25 cellular contexts compared by ENCODE assay signal in genomic region chr12:116248433-116248832, GRCh38. TPM values are rescaled to one million over a fixed set of nuclear protein-coding genes. Genes with fewer than 3 reads are reported as not detected.
DNase-seq lines count a peak whose midpoint lies in the region; ATAC-seq, FAIRE-seq and TF ChIP-seq lines count a peak whose summit lies in the region.
"Had no signal": no experiment of that assay in that cellular context is flagged by ENCODE, and none has a peak within 500 bp of the region (broad histone marks: within the 10 kb centered on the region; RNA-seq: fewer than 3 reads in every experiment).

No MANE protein-coding gene starts in this region.

- H3K36me3 Mint-ChIP-seq in activated T-cell treated with anti-CD3 and anti-CD28 coated beads, Interleukin-2, amount 50 U/mL, for 24 hours (ENCODE audit: low read depth): peaks cover 28% of the 10 kb centered on the region
- no peaks in the 10 kb centered on the region for H3K36me3 Mint-ChIP-seq in glutamatergic neuron (ENCODE audit: unreplicated experiment)

- H3K27ac Mint-ChIP-seq in activated T-cell treated with anti-CD3 and anti-CD28 coated beads, Interleukin-2, amount 50 U/mL, for 24 hours: peak overlapping the region; percentile 18
- H3K27ac Mint-ChIP-seq in glutamatergic neuron (ENCODE audit: unreplicated experiment): peak overlapping the region; percentile 8
- H3K27ac Mint-ChIP-seq: HFFc6 had no signal

- peaks cover 93% of the 10 kb centered on the region for H3K79me2 ChIP-seq in KMS-11 (ENCODE audit: insufficient read depth, low read depth)

- no peak for DNase-seq in activated T-cell treated with anti-CD3 and anti-CD28 coated beads, Interleukin-2, amount 50 U/mL, for 24 hours
- no peak for DNase-seq in activated T-cell treated with anti-CD3 and anti-CD28 coated beads, Interleukin-2, amount 50 U/mL, for 48 hours
- DNase-seq in glutamatergic neuron (no peak), psoas muscle (no peak), H54 (ENCODE audit: insufficient read length, low spot score) (no peak), NCI-H2171 treated with DMSO at 0.1 percent for 48 hours (lab: John Stamatoyannopoulos, UW) (no peak)
- DNase-seq: DND-41, H7, HFFc6, KG1, NCI-H1105, NCI-H146, NCI-H2029, NCI-H226, NCI-H524, NCI-H774, SIG-M5 had no signal

- H3K9ac ChIP-seq in KMS-11: no peak overlapping the region

- intact Hi-C loops in psoas muscle (cut with DNase I): no loop called here

- ATAC-seq in psoas muscle (no peak), HG02623 (IDR thresholded peaks at IDR 0.05; ENCODE audit: unreplicated experiment) (no peak)
- ATAC-seq: Panc1, SK-N-SH treated with all-trans-retinoic acid at 6 μM for 48 hours had no signal

- no peak overlapping the region for H3K4me3 Mint-ChIP-seq in activated T-cell treated with anti-CD3 and anti-CD28 coated beads, Interleukin-2, amount 50 U/mL, for 24 hours
- H3K4me3 Mint-ChIP-seq in glutamatergic neuron (ENCODE audit: unreplicated experiment): no peak overlapping the region
- H3K4me3 Mint-ChIP-seq: CD14-positive monocyte, HFFc6 had no signal

- no peaks in the 10 kb centered on the region for H3K27me3 ChIP-seq in KMS-11 (ENCODE audit: insufficient read depth, low read depth)
- no peaks in the 10 kb centered on the region for H3K27me3 ChIP-seq in psoas muscle (ENCODE audit: insufficient read depth in 3 of 3, low read length in 2 of 3)

- peak overlapping the region; percentile 30 for H3K4me2 ChIP-seq in KMS-11

- no peak overlapping the region for H2AFZ ChIP-seq in KMS-11 (ENCODE audit: low read depth)

- H3K27ac ChIP-seq in KMS-11: no peak overlapping the region; the same call in 1 of the 2 replicates
- H3K27ac ChIP-seq in psoas muscle: peak overlapping the region; percentile 56
- H3K27ac ChIP-seq: 22Rv1, HL-60 had no signal

- H3K36me3 ChIP-seq in KMS-11 (ENCODE audit: insufficient read depth) (no peaks in the 10 kb centered on the region), psoas muscle (ENCODE audit: insufficient read depth in 1 of 2, low read depth in 1 of 2) (no peaks in the 10 kb centered on the region)

- no peaks in the 10 kb centered on the region for H3K27me3 Mint-ChIP-seq in activated T-cell treated with anti-CD3 and anti-CD28 coated beads, Interleukin-2, amount 50 U/mL, for 24 hours
- no peaks in the 10 kb centered on the region for H3K27me3 Mint-ChIP-seq in glutamatergic neuron (ENCODE audit: unreplicated experiment)

- no peak for FAIRE-seq in H54 (lab: Jason Lieb, UNC)
- FAIRE-seq: GM19239 had no signal

- no peak for TF ChIP-seq POLR2A in H54 (IDR thresholded peaks at IDR 0.05; ENCODE audit: low read depth, low read length)

- no peaks in the 10 kb centered on the region for H3K9me3 ChIP-seq in psoas muscle

- TF ChIP-seq CTCF in KMS-11 (conservative IDR thresholded peaks at IDR 0.05; ENCODE audit: low read depth, low read length): no peak
- TF ChIP-seq CTCF in glutamatergic neuron (IDR thresholded peaks at IDR 0.05; ENCODE audit: partially characterized antibody, unreplicated experiment): no peak
- no peak for TF ChIP-seq CTCF in psoas muscle (IDR thresholded peaks at IDR 0.05)

- peaks cover 18% of the 10 kb centered on the region for H3K9me3 Mint-ChIP-seq in activated T-cell treated with anti-CD3 and anti-CD28 coated beads, Interleukin-2, amount 50 U/mL, for 24 hours
- H3K9me3 Mint-ChIP-seq in glutamatergic neuron (ENCODE audit: unreplicated experiment): peaks cover 7% of the 10 kb centered on the region

- H4K20me1 ChIP-seq in KMS-11 (ENCODE audit: insufficient read depth): peaks cover 16% of the 10 kb centered on the region; the same call in 1 of the 2 replicates

- H3K4me1 Mint-ChIP-seq in activated T-cell treated with anti-CD3 and anti-CD28 coated beads, Interleukin-2, amount 50 U/mL, for 24 hours (ENCODE audit: low read depth): peaks cover 72% of the 10 kb centered on the region
- H3K4me1 Mint-ChIP-seq in glutamatergic neuron (ENCODE audit: low read depth, unreplicated experiment): peaks cover 22% of the 10 kb centered on the region

- H3K4me1 ChIP-seq in KMS-11 (ENCODE audit: low read depth, poor library complexity, severe bottlenecking): peaks cover 38% of the 10 kb centered on the region
- peaks cover 53% of the 10 kb centered on the region for H3K4me1 ChIP-seq in psoas muscle

- H3K4me3 ChIP-seq in KMS-11 (IDR thresholded peaks at IDR 0.05; ENCODE audit: insufficient read depth, low read depth, low read length) (no peak overlapping the region), psoas muscle (no peak overlapping the region)

RNA-seq across cellular contexts. Expression of gene MED13L, which starts 29.1 kb away (rescaled TPM):
- total RNA-seq in glutamatergic neuron (ENCODE audit: unreplicated experiment): 95.5 TPM
- 10 to 100 TPM; 72.5 to 90.5 (median 75.2) TPM for total RNA-seq in psoas muscle
- polyA plus RNA-seq in psoas muscle: 10 to 100 TPM in 2 of 3 donors, 1 to 10 TPM in 1; 8.9 to 34.3 (median 15.3) TPM
